ENCODE assay signal across 25 cellular contexts in the genomic region with DNA sequence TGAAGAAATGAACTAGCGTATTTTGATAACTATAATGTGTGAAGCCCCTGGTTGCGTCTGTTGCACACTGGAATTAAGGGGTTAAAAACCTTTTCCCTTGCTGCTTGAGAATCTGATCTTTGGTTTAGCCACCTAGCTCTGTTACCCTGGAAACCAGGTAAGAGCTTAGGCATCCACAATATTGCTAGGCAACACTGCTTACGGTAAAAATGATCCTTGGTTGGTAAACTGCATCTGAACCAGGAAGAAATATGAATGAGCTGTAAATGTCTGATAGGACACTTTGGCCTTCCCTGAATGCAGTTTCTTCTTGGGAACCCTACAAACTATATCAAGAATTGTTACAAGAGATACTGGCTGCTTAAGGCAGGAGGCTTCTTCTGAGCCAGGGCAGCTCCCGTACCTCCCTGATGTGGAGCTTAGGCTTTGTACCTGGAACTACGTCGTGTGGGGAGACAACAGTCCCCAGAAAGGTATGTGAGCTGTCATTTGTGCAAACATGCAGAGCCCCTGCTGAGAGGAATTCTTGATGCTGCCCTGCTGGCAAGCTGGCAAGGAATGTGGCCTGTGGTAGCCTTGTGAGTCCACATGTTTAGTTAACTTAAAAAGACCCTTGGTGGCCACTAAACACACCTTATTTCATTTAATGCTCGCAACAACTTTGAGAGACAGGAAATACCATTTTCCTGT. TPM values are rescaled to one million over a fixed set of nuclear protein-coding genes. Genes with fewer than 3 reads are reported as not detected.
A peak's percentile ranks its signal among the peaks of the same experiment; 100 is the strongest.
DNase-seq lines count a peak whose midpoint lies in the region; ATAC-seq, FAIRE-seq and TF ChIP-seq lines count a peak whose summit lies in the region.
"Had no signal": no experiment of that assay in that cellular context is flagged by ENCODE, and none has a peak within 500 bp of the region (broad histone marks: within the 10 kb centered on the region; RNA-seq: fewer than 3 reads in every experiment).

No MANE protein-coding gene starts in this region.

- no peaks in the 10 kb centered on the region for H3K27me3 Mint-ChIP-seq in T-helper 17 cell
- H3K27me3 Mint-ChIP-seq: activated CD4-positive, alpha-beta T cell treated with anti-CD3 and anti-CD28 coated beads, Interleukin-2, amount 10 ng/mL, durations not matched to agents 7 days and 5 days; activated CD8-positive, alpha-beta memory T cell treated with anti-CD3 and anti-CD28 coated beads, Interleukin-2, amount 10 ng/mL, durations not matched to agents 7 days and 5 days; activated naive CD8-positive, alpha-beta T cell treated with anti-CD3 and anti-CD28 coated beads for 36 hours had no signal

- TF ChIP-seq EP300 in HepG2 (IDR thresholded peaks at IDR 0.05; ENCODE audit: low read depth in 2 of 2, low read length in 2 of 2): no peak
- TF ChIP-seq EP300 in HepG2 (CRISPR knock-in tag; IDR thresholded peaks at IDR 0.05; ENCODE audit: borderline replicate concordance): no peak

- TF ChIP-seq CTCF in HepG2 (CRISPR knock-in tag; IDR thresholded peaks at IDR 0.05) (no peak), right lobe of liver (IDR thresholded peaks at IDR 0.05) (no peak), RWPE1 (conservative IDR thresholded peaks at IDR 0.05; ENCODE audit: low read depth) (no peak)

- H3K4me1 ChIP-seq in HepG2 (ENCODE audit: insufficient read depth, low read length) (no peaks in the 10 kb centered on the region), right lobe of liver (no peaks in the 10 kb centered on the region)

- no peaks in the 10 kb centered on the region for H3K9me3 ChIP-seq in HepG2 (ENCODE audit: low read length)
- no peaks in the 10 kb centered on the region for H3K9me3 ChIP-seq in right lobe of liver
- no peaks in the 10 kb centered on the region for H3K9me3 ChIP-seq in T-helper 17 cell (ENCODE audit: control insufficient read depth, low read length, poor library complexity, severe bottlenecking)
- H3K9me3 ChIP-seq: BE2C had no signal

- no peak for FAIRE-seq in HepG2 (lab: Jason Lieb, UNC)
- FAIRE-seq: endometrium had no signal

- H3K4me3 Mint-ChIP-seq in T-helper 17 cell: no peak overlapping the region
- H3K4me3 Mint-ChIP-seq: activated CD4-positive, alpha-beta T cell treated with anti-CD3 and anti-CD28 coated beads, Interleukin-2, amount 10 ng/mL, durations not matched to agents 7 days and 5 days; activated CD8-positive, alpha-beta memory T cell treated with anti-CD3 and anti-CD28 coated beads, Interleukin-2, amount 10 ng/mL, durations not matched to agents 7 days and 5 days; activated naive CD8-positive, alpha-beta T cell treated with anti-CD3 and anti-CD28 coated beads for 36 hours; nephron had no signal

- no peak for TF ChIP-seq RAD21 in HepG2 (CRISPR knock-in tag; IDR thresholded peaks at IDR 0.05)

- H3K79me2 ChIP-seq in HepG2 (ENCODE audit: insufficient read depth, low read length): no peaks in the 10 kb centered on the region

- intact Hi-C loops in HepG2 (cut with micrococcal nuclease; ENCODE audit: unreplicated experiment) (no loop called here), right lobe of liver (cut with DNase I) (no loop called here)

- in situ Hi-C loops in HepG2 (cut with HindIII; ENCODE audit: extremely low pct_ligation_motif_present, low pct_unique_long_range_greater_than_20kb): no loop called here

- no peak overlapping the region for H3K4me2 ChIP-seq in HepG2 (ENCODE audit: low read depth, low read length)

- no TSS peak for BruUV-seq in HepG2 (replicated peaks; lab: Mats Ljungman, UMichigan)

- H2AFZ ChIP-seq in HepG2 (ENCODE audit: low read length): no peak overlapping the region

- CTCF ChIA-PET in HepG2 (lab: Yijun Ruan, JAX; ENCODE audit: low intra/inter-chr PET ratio, low total read pairs): no interaction called here
- CTCF ChIA-PET in RWPE1 (lab: Yijun Ruan, JAX): interaction anchor here (0.6 to 1.7 kb wide), 2 partner anchors 11 to 18 kb away, joined by 3 to 7 read pairs; a partner anchor contains a TSS

- H3K27ac Mint-ChIP-seq in T-helper 17 cell: peak overlapping the region; percentile 21
- H3K27ac Mint-ChIP-seq: activated CD4-positive, alpha-beta T cell treated with anti-CD3 and anti-CD28 coated beads, Interleukin-2, amount 10 ng/mL, durations not matched to agents 7 days and 5 days; activated CD8-positive, alpha-beta memory T cell treated with anti-CD3 and anti-CD28 coated beads, Interleukin-2, amount 10 ng/mL, durations not matched to agents 7 days and 5 days; activated naive CD8-positive, alpha-beta T cell treated with anti-CD3 and anti-CD28 coated beads for 36 hours; activated T-helper 2 cell treated with anti-CD3 and anti-CD28 coated beads, Interferon-gamma antibody, Interleukin-2, Interleukin-4, amounts not matched to agents 10 μg/mL and 5 μg/mL and 100 μg/mL, durations not matched to agents 14 hours and 24 hours and 36 hours; nephron had no signal

- H3K36me3 ChIP-seq in HepG2 (replicated peaks in 1 of 2; ENCODE audit: control insufficient read depth in 1 of 2, insufficient read depth in 2 of 2, low read length in 2 of 2) (peaks cover 2 to 5% of the 10 kb centered on the region in 2 experiments; a peak in 1 of 5 replicates), right lobe of liver (no peaks in the 10 kb centered on the region)

- H3K27me3 ChIP-seq in HepG2 (ENCODE audit: control insufficient read depth in 1 of 2, insufficient read depth in 2 of 2, low read length in 2 of 2) (no peaks in the 10 kb centered on the region), right lobe of liver (no peaks in the 10 kb centered on the region)
- H3K27me3 ChIP-seq: BE2C had no signal

- no peaks in the 10 kb centered on the region for H4K20me1 ChIP-seq in HepG2 (ENCODE audit: insufficient read depth, low read length)

- DNase-seq in HepG2 (ENCODE audit: low spot score): peak; percentile 50
- no peak for DNase-seq in right lobe of liver
- no peak for DNase-seq in T-helper 17 cell
- peak; percentile 15 for DNase-seq in iPS-NIHi7 (ENCODE audit: extremely low spot score)
- DNase-seq in RWPE1 (ENCODE audit: low spot score): no peak
- DNase-seq in DMS 273 (lab: John Stamatoyannopoulos, UW; ENCODE audit: unreplicated experiment): no peak
- DNase-seq: activated CD4-positive, alpha-beta T cell treated with anti-CD3 and anti-CD28 coated beads, Interleukin-2, amount 10 ng/mL, durations not matched to agents 7 days and 5 days; activated CD8-positive, alpha-beta memory T cell treated with anti-CD3 and anti-CD28 coated beads, Interleukin-2, amount 10 ng/mL, durations not matched to agents 7 days and 5 days; activated naive CD8-positive, alpha-beta T cell treated with anti-CD3 and anti-CD28 coated beads for 36 hours; BE2C; glutamatergic neuron; KBM-7; left ventricle myocardium superior; MM.1S; NCI-H1436 treated with DMSO at 0.1 percent for 48 hours; NCI-H345; NK-92 treated with Interleukin-12 subunit alpha and Interleukin-12 subunit beta, amount 100 ng/mL, for 24 hours; T-helper 2 cell had no signal

- H3K4me1 Mint-ChIP-seq in T-helper 17 cell: peaks cover 2% of the 10 kb centered on the region
- H3K4me1 Mint-ChIP-seq: activated CD4-positive, alpha-beta T cell treated with anti-CD3 and anti-CD28 coated beads, Interleukin-2, amount 10 ng/mL, durations not matched to agents 7 days and 5 days; activated CD8-positive, alpha-beta memory T cell treated with anti-CD3 and anti-CD28 coated beads, Interleukin-2, amount 10 ng/mL, durations not matched to agents 7 days and 5 days; activated naive CD8-positive, alpha-beta T cell treated with anti-CD3 and anti-CD28 coated beads for 36 hours had no signal

- H3K4me3 ChIP-seq in HepG2 (replicated peaks in 1 of 3; ENCODE audit: insufficient read depth in 1 of 3, low read depth in 2 of 3, low read length in 3 of 3) (no peak overlapping the region), right lobe of liver (no peak overlapping the region)

- WGBS in HepG2 (ENCODE audit: low lambda C conversion rate): 93% methylated on average over 7 of the region's 7 CpGs
- 91% methylated on average over 5 of the region's 7 CpGs for WGBS in right lobe of liver (ENCODE audit: insufficient coverage, low coverage, low lambda C conversion rate, missing lambda C conversion rate)

- H3K36me3 Mint-ChIP-seq in T-helper 17 cell (ENCODE audit: low read depth): no peaks in the 10 kb centered on the region

- no peak for TF ChIP-seq POLR2A in HepG2 (IDR thresholded peaks at IDR 0.05; ENCODE audit: insufficient read depth in 1 of 2, low read depth in 2 of 2, low read length in 2 of 2)
- no peak for TF ChIP-seq POLR2A in right lobe of liver (IDR thresholded peaks at IDR 0.05)

- ATAC-seq in HepG2: peak; percentile 56; the same call in 2 of the 3 replicates
- ATAC-seq in right lobe of liver: no peak
- no peak for ATAC-seq in T-helper 17 cell
- ATAC-seq in GM21619 (IDR thresholded peaks at IDR 0.05; ENCODE audit: unreplicated experiment): no peak
- no peak for ATAC-seq in GM18519 (IDR thresholded peaks at IDR 0.05; ENCODE audit: low FRiP score, unreplicated experiment)
- ATAC-seq: activated CD8-positive, alpha-beta memory T cell treated with anti-CD3 and anti-CD28 coated beads, Interleukin-2, amount 10 ng/mL, durations not matched to agents 7 days and 5 days; HCT116; left ventricle myocardium superior had no signal

- no peak overlapping the region for H3K9ac ChIP-seq in HepG2 (ENCODE audit: insufficient read depth, low read depth, low read length)

- POLR2A ChIA-PET in HepG2 (lab: Yijun Ruan, JAX) (no interaction called here), RWPE1 (lab: Yijun Ruan, JAX; ENCODE audit: low non-redundant PET) (no interaction called here)

- no peak overlapping the region for H3K27ac ChIP-seq in HepG2 (ENCODE audit: extremely low read length, insufficient read depth, low read length)
- no peak overlapping the region for H3K27ac ChIP-seq in right lobe of liver
- H3K27ac ChIP-seq in RWPE1: no peak overlapping the region
- H3K27ac ChIP-seq: VCaP had no signal

RNA-seq across cellular contexts. Expression of a gene that starts 18.4 kb away (rescaled TPM):
- total RNA-seq in HepG2 (2016; rRNA removed; fragmentation: Illumina TruSeq; extraction: Trizol): 11.4 and 12.3 TPM in 2 replicates
- total RNA-seq in HepG2 (2016; cell fraction: cytosol; rRNA removed; fragmentation: Illumina TruSeq; extraction: Trizol; ENCODE audit: low read depth): 14.8 and 15.3 TPM in 2 replicates
- total RNA-seq in HepG2 (2016; cell fraction: insoluble cytoplasmic fraction; rRNA removed; fragmentation: Illumina TruSeq; extraction: Trizol): 10.2 and 14.5 TPM in 2 replicates
- total RNA-seq in HepG2 (2016; cell fraction: membrane; rRNA removed; fragmentation: Illumina TruSeq; extraction: Trizol): 11.2 and 12.0 TPM in 2 replicates
- total RNA-seq in HepG2 (2016; cell fraction: nucleus; rRNA removed; fragmentation: Illumina TruSeq; extraction: Trizol): 19.3 and 19.9 TPM in 2 replicates
- 3.4 and 5.1 TPM in 2 replicates for polyA plus RNA-seq in HepG2 (2011; rRNA removed)
- polyA plus RNA-seq in HepG2 (2011; cell fraction: cytosol; rRNA removed): 2.8 and 3.6 TPM in 2 replicates
- 2.6 and 2.7 TPM in 2 replicates for polyA plus RNA-seq in HepG2 (2011; cell fraction: nucleus; rRNA removed)
- polyA plus RNA-seq in HepG2 (2012): 4.1 and 4.3 TPM in 2 replicates
- 3.1 and 3.8 TPM in 2 replicates for polyA plus RNA-seq in HepG2 (2016; cell fraction: cytosol; fragmentation: Illumina TruSeq; extraction: Trizol; ENCODE audit: low read depth)
- polyA plus RNA-seq in HepG2 (2016; cell fraction: insoluble cytoplasmic fraction; fragmentation: Illumina TruSeq; extraction: Trizol; ENCODE audit: low read depth): 9.8 and 11.2 TPM in 2 replicates
- 5.6 and 6.4 TPM in 2 replicates for polyA plus RNA-seq in HepG2 (2016; cell fraction: membrane; fragmentation: Illumina TruSeq; extraction: Trizol; ENCODE audit: low read depth)
- 6.4 and 7.3 TPM in 2 replicates for polyA plus RNA-seq in HepG2 (2016; cell fraction: nucleus; fragmentation: Illumina TruSeq; extraction: Trizol; ENCODE audit: insufficient read depth, low read depth)
- polyA minus RNA-seq in HepG2 (2011; rRNA and poly(A)+ RNA removed; ENCODE audit: low replicate concordance): 4.1 and 4.5 TPM in 2 replicates
- 3.8 and 4.3 TPM in 2 replicates for polyA minus RNA-seq in HepG2 (2011; cell fraction: cytosol; rRNA and poly(A)+ RNA removed)
- polyA minus RNA-seq in HepG2 (2011; cell fraction: nucleus; rRNA and poly(A)+ RNA removed): 23.1 and 23.9 TPM in 2 replicates
- 1 to 10 TPM; 1.6 to 4.8 (median 2.1) TPM for total RNA-seq in right lobe of liver
- total RNA-seq in T-helper 17 cell: 1 to 10 TPM; 5.0 to 7.0 TPM

RNA-seq across cellular contexts. Expression of a gene that starts 20.3 kb away (rescaled TPM):
- total RNA-seq in HepG2 (2016; rRNA removed; fragmentation: Illumina TruSeq; extraction: Trizol) (16.7 and 18.9 TPM in 2 replicates), right lobe of liver (10 to 100 TPM in 2 of 6 experiments, 1 to 10 TPM in 4; 8.9 to 15.1 (median 9.5) TPM), T-helper 17 cell (10 to 100 TPM; 18.9 to 19.2 TPM)
- total RNA-seq in HepG2 (2016; cell fraction: cytosol; rRNA removed; fragmentation: Illumina TruSeq; extraction: Trizol; ENCODE audit: low read depth): 1.5 and 2.3 TPM in 2 replicates
- total RNA-seq in HepG2 (2016; cell fraction: insoluble cytoplasmic fraction; rRNA removed; fragmentation: Illumina TruSeq; extraction: Trizol): 14.9 and 22.1 TPM in 2 replicates
- total RNA-seq in HepG2 (2016; cell fraction: membrane; rRNA removed; fragmentation: Illumina TruSeq; extraction: Trizol): 3.9 and 4.7 TPM in 2 replicates
- total RNA-seq in HepG2 (2016; cell fraction: nucleus; rRNA removed; fragmentation: Illumina TruSeq; extraction: Trizol): 30.0 and 33.1 TPM in 2 replicates
- polyA plus RNA-seq in HepG2 (2011; rRNA removed): 4.2 and 5.2 TPM in 2 replicates
- polyA plus RNA-seq in HepG2 (2011; cell fraction: cytosol; rRNA removed): 1.4 and 3.4 TPM in 2 replicates
- polyA plus RNA-seq in HepG2 (2011; cell fraction: nucleus; rRNA removed): 7.5 and 10.8 TPM in 2 replicates
- polyA plus RNA-seq in HepG2 (2012): 3.9 and 7.2 TPM in 2 replicates
- polyA plus RNA-seq in HepG2 (2016; cell fraction: cytosol; fragmentation: Illumina TruSeq; extraction: Trizol; ENCODE audit: low read depth): 0.24 and 0.29 TPM in 2 replicates
- polyA plus RNA-seq in HepG2 (2016; cell fraction: insoluble cytoplasmic fraction; fragmentation: Illumina TruSeq; extraction: Trizol; ENCODE audit: low read depth): 6.5 and 6.8 TPM in 2 replicates
- 0.56 and 0.57 TPM in 2 replicates for polyA plus RNA-seq in HepG2 (2016; cell fraction: membrane; fragmentation: Illumina TruSeq; extraction: Trizol; ENCODE audit: low read depth)
- 13.6 and 20.3 TPM in 2 replicates for polyA plus RNA-seq in HepG2 (2016; cell fraction: nucleus; fragmentation: Illumina TruSeq; extraction: Trizol; ENCODE audit: insufficient read depth, low read depth)
- polyA minus RNA-seq in HepG2 (2011; rRNA and poly(A)+ RNA removed; ENCODE audit: low replicate concordance): 10.2 and 12.9 TPM in 2 replicates
- 9.6 and 10.1 TPM in 2 replicates for polyA minus RNA-seq in HepG2 (2011; cell fraction: cytosol; rRNA and poly(A)+ RNA removed)
- 33.6 and 43.5 TPM in 2 replicates for polyA minus RNA-seq in HepG2 (2011; cell fraction: nucleus; rRNA and poly(A)+ RNA removed)

Comparison
In these comparisons a context has a peak if more than half of its experiments do, and no peak if none do; other contexts are left out.
1. DNase-seq: peak in HepG2 (single experiment) and iPS-NIHi7 (single experiment); none in right lobe of liver (0 of 3), T-helper 17 cell (0 of 3), RWPE1 (single experiment) and DMS 273 (single experiment).